Comparison of ENCODE assay signal across 12 cellular contexts in genomic region chr4:95181446-95182306, GRCh38.
DNase-seq lines count a peak whose midpoint lies in the region; ATAC-seq lines count a peak whose summit lies in the region.
"Had no signal": no experiment of that assay in that cellular context is flagged by ENCODE, and none has a peak within 500 bp of the region (broad histone marks: within the 10 kb centered on the region; RNA-seq: fewer than 3 reads in every experiment).

No MANE protein-coding gene starts in this region.

- ATAC-seq in HG03442 (IDR thresholded peaks at IDR 0.05; ENCODE audit: unreplicated experiment): no peak

- DNase-seq in Ammon's horn (ENCODE audit: low spot score) (peak; percentile 49), HT1080 (ENCODE audit: low read depth) (peak; percentile 78), islet precursor cell (peak; percentile 90), T1000 (lab: John Stamatoyannopoulos, UW) (no peak), HPDE6-E6E7 (ENCODE audit: extremely low spot score) (no peak), NCI-H524 treated with DMSO at 0.1 percent for 48 hours (lab: John Stamatoyannopoulos, UW) (no peak)
- DNase-seq: esophagus squamous epithelium, NCI-H2029 treated with DMSO at 0.1 percent for 48 hours, SW 1271 had no signal

- peak overlapping the region; percentile 22 for H3K27ac ChIP-seq in angular gyrus (ENCODE audit: low read depth, low read length)
- H3K27ac ChIP-seq: esophagus squamous epithelium, vagina had no signal

Comparison
In these comparisons a context has a peak if more than half of its experiments do, and no peak if none do; other contexts are left out.
1. DNase-seq: peak in Ammon's horn (single experiment), HT1080 (single experiment) and islet precursor cell (single experiment); none in T1000 (single experiment), HPDE6-E6E7 (single experiment) and NCI-H524 treated with DMSO at 0.1 percent for 48 hours (single experiment).